1 cellular context compared by ENCODE assay signal in genomic region chr9:90851444-90851843, GRCh38.
TF ChIP-seq lines count a peak whose summit lies in the region.

No MANE protein-coding gene starts in this region.

TF ChIP-seq in H1, 55 proteins besides CTCF, POLR2A, EP300 and RAD21:
- TF ChIP-seq MAX (IDR thresholded peaks at IDR 0.05): no peak
- TF ChIP-seq SIRT6 (IDR thresholded peaks at IDR 0.05; ENCODE audit: low read length): no peak
- TF ChIP-seq NRF1 (IDR thresholded peaks at IDR 0.05; ENCODE audit: low read depth, low read length): no peak
- TF ChIP-seq JUND (IDR thresholded peaks at IDR 0.05; ENCODE audit: low read length): no peak
- TF ChIP-seq SAP30 (IDR thresholded peaks at IDR 0.05; ENCODE audit: insufficient read depth, insufficient replicate concordance, low read length): no peak
- TF ChIP-seq POU5F1 (IDR thresholded peaks at IDR 0.05; ENCODE audit: low read depth, low read length): no peak
- no peak for TF ChIP-seq CEBPB (IDR thresholded peaks at IDR 0.05; ENCODE audit: low read depth, low read length)
- TF ChIP-seq NANOG (IDR thresholded peaks at IDR 0.05; ENCODE audit: insufficient read depth, low read depth, low read length, poor library complexity, severe bottlenecking): no peak
- TF ChIP-seq TBP (IDR thresholded peaks at IDR 0.05; ENCODE audit: low read depth, low read length): no peak
- no peak for TF ChIP-seq POLR2AphosphoS5 (IDR thresholded peaks at IDR 0.05; ENCODE audit: low read depth, low read length)
- TF ChIP-seq CHD2 (IDR thresholded peaks at IDR 0.05; ENCODE audit: low read length): no peak
- no peak for TF ChIP-seq KDM4A (IDR thresholded peaks at IDR 0.05; ENCODE audit: low read depth, low read length, severe bottlenecking)
- TF ChIP-seq, protein P1, sequence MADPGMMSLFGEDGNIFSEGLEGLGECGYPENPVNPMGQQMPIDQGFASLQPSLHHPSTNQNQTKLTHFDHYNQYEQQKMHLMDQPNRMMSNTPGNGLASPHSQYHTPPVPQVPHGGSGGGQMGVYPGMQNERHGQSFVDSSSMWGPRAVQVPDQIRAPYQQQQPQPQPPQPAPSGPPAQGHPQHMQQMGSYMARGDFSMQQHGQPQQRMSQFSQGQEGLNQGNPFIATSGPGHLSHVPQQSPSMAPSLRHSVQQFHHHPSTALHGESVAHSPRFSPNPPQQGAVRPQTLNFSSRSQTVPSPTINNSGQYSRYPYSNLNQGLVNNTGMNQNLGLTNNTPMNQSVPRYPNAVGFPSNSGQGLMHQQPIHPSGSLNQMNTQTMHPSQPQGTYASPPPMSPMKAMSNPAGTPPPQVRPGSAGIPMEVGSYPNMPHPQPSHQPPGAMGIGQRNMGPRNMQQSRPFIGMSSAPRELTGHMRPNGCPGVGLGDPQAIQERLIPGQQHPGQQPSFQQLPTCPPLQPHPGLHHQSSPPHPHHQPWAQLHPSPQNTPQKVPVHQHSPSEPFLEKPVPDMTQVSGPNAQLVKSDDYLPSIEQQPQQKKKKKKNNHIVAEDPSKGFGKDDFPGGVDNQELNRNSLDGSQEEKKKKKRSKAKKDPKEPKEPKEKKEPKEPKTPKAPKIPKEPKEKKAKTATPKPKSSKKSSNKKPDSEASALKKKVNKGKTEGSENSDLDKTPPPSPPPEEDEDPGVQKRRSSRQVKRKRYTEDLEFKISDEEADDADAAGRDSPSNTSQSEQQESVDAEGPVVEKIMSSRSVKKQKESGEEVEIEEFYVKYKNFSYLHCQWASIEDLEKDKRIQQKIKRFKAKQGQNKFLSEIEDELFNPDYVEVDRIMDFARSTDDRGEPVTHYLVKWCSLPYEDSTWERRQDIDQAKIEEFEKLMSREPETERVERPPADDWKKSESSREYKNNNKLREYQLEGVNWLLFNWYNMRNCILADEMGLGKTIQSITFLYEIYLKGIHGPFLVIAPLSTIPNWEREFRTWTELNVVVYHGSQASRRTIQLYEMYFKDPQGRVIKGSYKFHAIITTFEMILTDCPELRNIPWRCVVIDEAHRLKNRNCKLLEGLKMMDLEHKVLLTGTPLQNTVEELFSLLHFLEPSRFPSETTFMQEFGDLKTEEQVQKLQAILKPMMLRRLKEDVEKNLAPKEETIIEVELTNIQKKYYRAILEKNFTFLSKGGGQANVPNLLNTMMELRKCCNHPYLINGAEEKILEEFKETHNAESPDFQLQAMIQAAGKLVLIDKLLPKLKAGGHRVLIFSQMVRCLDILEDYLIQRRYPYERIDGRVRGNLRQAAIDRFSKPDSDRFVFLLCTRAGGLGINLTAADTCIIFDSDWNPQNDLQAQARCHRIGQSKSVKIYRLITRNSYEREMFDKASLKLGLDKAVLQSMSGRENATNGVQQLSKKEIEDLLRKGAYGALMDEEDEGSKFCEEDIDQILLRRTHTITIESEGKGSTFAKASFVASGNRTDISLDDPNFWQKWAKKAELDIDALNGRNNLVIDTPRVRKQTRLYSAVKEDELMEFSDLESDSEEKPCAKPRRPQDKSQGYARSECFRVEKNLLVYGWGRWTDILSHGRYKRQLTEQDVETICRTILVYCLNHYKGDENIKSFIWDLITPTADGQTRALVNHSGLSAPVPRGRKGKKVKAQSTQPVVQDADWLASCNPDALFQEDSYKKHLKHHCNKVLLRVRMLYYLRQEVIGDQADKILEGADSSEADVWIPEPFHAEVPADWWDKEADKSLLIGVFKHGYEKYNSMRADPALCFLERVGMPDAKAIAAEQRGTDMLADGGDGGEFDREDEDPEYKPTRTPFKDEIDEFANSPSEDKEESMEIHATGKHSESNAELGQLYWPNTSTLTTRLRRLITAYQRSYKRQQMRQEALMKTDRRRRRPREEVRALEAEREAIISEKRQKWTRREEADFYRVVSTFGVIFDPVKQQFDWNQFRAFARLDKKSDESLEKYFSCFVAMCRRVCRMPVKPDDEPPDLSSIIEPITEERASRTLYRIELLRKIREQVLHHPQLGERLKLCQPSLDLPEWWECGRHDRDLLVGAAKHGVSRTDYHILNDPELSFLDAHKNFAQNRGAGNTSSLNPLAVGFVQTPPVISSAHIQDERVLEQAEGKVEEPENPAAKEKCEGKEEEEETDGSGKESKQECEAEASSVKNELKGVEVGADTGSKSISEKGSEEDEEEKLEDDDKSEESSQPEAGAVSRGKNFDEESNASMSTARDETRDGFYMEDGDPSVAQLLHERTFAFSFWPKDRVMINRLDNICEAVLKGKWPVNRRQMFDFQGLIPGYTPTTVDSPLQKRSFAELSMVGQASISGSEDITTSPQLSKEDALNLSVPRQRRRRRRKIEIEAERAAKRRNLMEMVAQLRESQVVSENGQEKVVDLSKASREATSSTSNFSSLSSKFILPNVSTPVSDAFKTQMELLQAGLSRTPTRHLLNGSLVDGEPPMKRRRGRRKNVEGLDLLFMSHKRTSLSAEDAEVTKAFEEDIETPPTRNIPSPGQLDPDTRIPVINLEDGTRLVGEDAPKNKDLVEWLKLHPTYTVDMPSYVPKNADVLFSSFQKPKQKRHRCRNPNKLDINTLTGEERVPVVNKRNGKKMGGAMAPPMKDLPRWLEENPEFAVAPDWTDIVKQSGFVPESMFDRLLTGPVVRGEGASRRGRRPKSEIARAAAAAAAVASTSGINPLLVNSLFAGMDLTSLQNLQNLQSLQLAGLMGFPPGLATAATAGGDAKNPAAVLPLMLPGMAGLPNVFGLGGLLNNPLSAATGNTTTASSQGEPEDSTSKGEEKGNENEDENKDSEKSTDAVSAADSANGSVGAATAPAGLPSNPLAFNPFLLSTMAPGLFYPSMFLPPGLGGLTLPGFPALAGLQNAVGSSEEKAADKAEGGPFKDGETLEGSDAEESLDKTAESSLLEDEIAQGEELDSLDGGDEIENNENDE (IDR thresholded peaks at IDR 0.05; ENCODE audit: insufficient replicate concordance, low read length): no peak
- TF ChIP-seq RXRA (IDR thresholded peaks at IDR 0.05; ENCODE audit: insufficient read depth, low read depth, low read length): no peak
- TF ChIP-seq JUN (IDR thresholded peaks at IDR 0.05; ENCODE audit: low read depth, low read length): no peak
- no peak for TF ChIP-seq EGR1 (IDR thresholded peaks at IDR 0.05; ENCODE audit: borderline replicate concordance, low read depth, low read length)
- TF ChIP-seq, protein P2, sequence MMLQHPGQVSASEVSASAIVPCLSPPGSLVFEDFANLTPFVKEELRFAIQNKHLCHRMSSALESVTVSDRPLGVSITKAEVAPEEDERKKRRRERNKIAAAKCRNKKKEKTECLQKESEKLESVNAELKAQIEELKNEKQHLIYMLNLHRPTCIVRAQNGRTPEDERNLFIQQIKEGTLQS (IDR thresholded peaks at IDR 0.05; ENCODE audit: insufficient read depth, low read depth, low read length): no peak
TF ChIP-seq in H1: peak in this region for 0.
